20 cellular contexts compared by ENCODE assay signal in the genomic region with DNA sequence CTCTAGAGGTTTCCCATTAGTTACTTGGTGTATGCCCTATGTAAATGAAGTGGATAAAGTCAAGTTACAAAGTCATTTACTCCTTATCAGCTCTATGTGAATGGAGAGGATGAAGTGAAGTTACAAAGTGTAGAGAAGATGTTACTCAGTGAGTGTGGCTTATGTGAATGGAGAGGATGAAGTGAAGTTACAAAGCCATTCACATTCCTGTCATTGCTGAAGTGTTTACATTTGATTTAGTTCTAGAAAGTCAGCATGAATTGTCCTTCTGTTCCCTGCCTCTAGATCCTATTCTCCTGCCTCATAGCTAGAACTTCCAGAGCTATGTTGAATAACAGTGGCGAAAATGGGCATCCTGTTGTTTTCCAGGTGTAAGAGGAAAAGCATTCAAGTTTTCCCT.
DNase-seq lines count a peak whose midpoint lies in the region; ATAC-seq, FAIRE-seq and TF ChIP-seq lines count a peak whose summit lies in the region.
"Had no signal": no experiment of that assay in that cellular context is flagged by ENCODE, and none has a peak within 500 bp of the region (broad histone marks: within the 10 kb centered on the region; RNA-seq: fewer than 3 reads in every experiment).

No MANE protein-coding gene starts in this region.

- WGBS in HepG2 (ENCODE audit: low lambda C conversion rate) = 0% methylated on average over 1 of the region's 1 CpG
- 68% methylated on average over 1 of the region's 1 CpG for WGBS in right lobe of liver (ENCODE audit: insufficient coverage, low coverage, low lambda C conversion rate, missing lambda C conversion rate)

- no peak for TF ChIP-seq RAD21 in HepG2 (CRISPR knock-in tag; IDR thresholded peaks at IDR 0.05)

- intact Hi-C loops in HepG2 (cut with micrococcal nuclease; ENCODE audit: unreplicated experiment) = no loop called here
- intact Hi-C loops in right lobe of liver (cut with DNase I) = no loop called here

- CTCF ChIA-PET in HepG2 (lab: Yijun Ruan, JAX; ENCODE audit: low intra/inter-chr PET ratio, low total read pairs) = no interaction called here

- H3K9me3 ChIP-seq in HepG2 (ENCODE audit: low read length) (no peaks in the 10 kb centered on the region), right lobe of liver (no peaks in the 10 kb centered on the region)
- H3K9me3 ChIP-seq: BLaER1, Caco-2, HAP-1 had no signal

- BruUV-seq in HepG2 (replicated peaks; lab: Mats Ljungman, UMichigan) = no TSS peak

- H3K4me1 ChIP-seq in HepG2 (ENCODE audit: insufficient read depth, low read length) (no peaks in the 10 kb centered on the region), right lobe of liver (no peaks in the 10 kb centered on the region)
- H3K4me1 ChIP-seq: BLaER1, HAP-1 had no signal

- in situ Hi-C loops in HepG2 (cut with HindIII; ENCODE audit: extremely low pct_ligation_motif_present, low pct_unique_long_range_greater_than_20kb) = no loop called here

- TF ChIP-seq EP300 in HepG2 (IDR thresholded peaks at IDR 0.05; ENCODE audit: low read depth in 2 of 2, low read length in 2 of 2) = no peak
- no peak for TF ChIP-seq EP300 in HepG2 (CRISPR knock-in tag; IDR thresholded peaks at IDR 0.05; ENCODE audit: borderline replicate concordance)

- no peaks in the 10 kb centered on the region for H3K36me3 ChIP-seq in HepG2 (replicated peaks in 1 of 2; ENCODE audit: control insufficient read depth in 1 of 2, insufficient read depth in 2 of 2, low read length in 2 of 2)
- no peaks in the 10 kb centered on the region for H3K36me3 ChIP-seq in right lobe of liver
- H3K36me3 ChIP-seq: BLaER1, HAP-1 had no signal

- H4K20me1 ChIP-seq in HepG2 (ENCODE audit: insufficient read depth, low read length) = no peaks in the 10 kb centered on the region
- H4K20me1 ChIP-seq: BLaER1 had no signal

- DNase-seq in HepG2 (ENCODE audit: low spot score) (peak; percentile 3), right lobe of liver (no peak), HuH-7.5 (ENCODE audit: low spot score) (peak; percentile 2), iPS DF 19.7 (ENCODE audit: low read depth, low spot score) (peak; percentile 9), HPDE6-E6E7 (ENCODE audit: extremely low spot score) (no peak), NCI-H1092 (lab: John Stamatoyannopoulos, UW) (no peak)
- DNase-seq: Caco-2; CD4-positive, CD25-positive, alpha-beta regulatory T cell; CD8-positive, alpha-beta T cell; DMS153; DMS79 treated with DMSO at 0.1 percent for 48 hours; HFFc6 had no signal

- POLR2A ChIA-PET in HepG2 (lab: Yijun Ruan, JAX) = no interaction called here

- H3K79me2 ChIP-seq in HepG2 (ENCODE audit: insufficient read depth, low read length) = no peaks in the 10 kb centered on the region

- TF ChIP-seq CTCF in HepG2 (CRISPR knock-in tag; IDR thresholded peaks at IDR 0.05) (no peak), right lobe of liver (IDR thresholded peaks at IDR 0.05) (no peak)

- ATAC-seq in HepG2 (no peak), right lobe of liver (no peak), HG02970 (IDR thresholded peaks at IDR 0.05; ENCODE audit: low FRiP score, unreplicated experiment) (no peak)
- ATAC-seq: CD8-positive, alpha-beta T cell had no signal

- no peak overlapping the region for H3K4me2 ChIP-seq in HepG2 (ENCODE audit: low read depth, low read length)
- H3K4me2 ChIP-seq: BLaER1 had no signal

- H3K27ac ChIP-seq in HepG2 (ENCODE audit: extremely low read length, insufficient read depth, low read length) (no peak overlapping the region), right lobe of liver (no peak overlapping the region)
- H3K27ac ChIP-seq: 22Rv1, BLaER1, C4-2B had no signal

- no peak overlapping the region for H2AFZ ChIP-seq in HepG2 (ENCODE audit: low read length)

- FAIRE-seq in HepG2 (lab: Jason Lieb, UNC) = no peak
- FAIRE-seq: A204.1, G401.6, GM12892 had no signal

- no peak for TF ChIP-seq POLR2A in HepG2 (IDR thresholded peaks at IDR 0.05; ENCODE audit: insufficient read depth in 1 of 2, low read depth in 2 of 2, low read length in 2 of 2)
- no peak for TF ChIP-seq POLR2A in right lobe of liver (IDR thresholded peaks at IDR 0.05)

- no peak overlapping the region for H3K4me3 ChIP-seq in HepG2 (replicated peaks in 1 of 3; ENCODE audit: insufficient read depth in 1 of 3, low read depth in 2 of 3, low read length in 3 of 3)
- H3K4me3 ChIP-seq in right lobe of liver = no peak overlapping the region
- H3K4me3 ChIP-seq: BLaER1, HAP-1 had no signal

- no peak overlapping the region for H3K9ac ChIP-seq in HepG2 (ENCODE audit: insufficient read depth, low read depth, low read length)
- H3K9ac ChIP-seq: BLaER1 had no signal

- H3K27me3 ChIP-seq in HepG2 (ENCODE audit: control insufficient read depth in 1 of 2, insufficient read depth in 2 of 2, low read length in 2 of 2) = no peaks in the 10 kb centered on the region
- H3K27me3 ChIP-seq in right lobe of liver = no peaks in the 10 kb centered on the region
- H3K27me3 ChIP-seq: BLaER1 had no signal

TF ChIP-seq in HepG2, 621 proteins besides CTCF, POLR2A, EP300 and RAD21:
- TF ChIP-seq, protein P1, sequence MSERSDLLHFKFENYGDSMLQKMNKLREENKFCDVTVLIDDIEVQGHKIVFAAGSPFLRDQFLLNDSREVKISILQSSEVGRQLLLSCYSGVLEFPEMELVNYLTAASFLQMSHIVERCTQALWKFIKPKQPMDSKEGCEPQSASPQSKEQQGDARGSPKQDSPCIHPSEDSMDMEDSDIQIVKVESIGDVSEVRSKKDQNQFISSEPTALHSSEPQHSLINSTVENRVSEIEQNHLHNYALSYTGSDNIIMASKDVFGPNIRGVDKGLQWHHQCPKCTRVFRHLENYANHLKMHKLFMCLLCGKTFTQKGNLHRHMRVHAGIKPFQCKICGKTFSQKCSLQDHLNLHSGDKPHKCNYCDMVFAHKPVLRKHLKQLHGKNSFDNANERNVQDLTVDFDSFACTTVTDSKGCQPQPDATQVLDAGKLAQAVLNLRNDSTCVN (CRISPR knock-in tag; IDR thresholded peaks at IDR 0.05; ENCODE audit: borderline replicate concordance) = peak; percentile 89; the same call in 1 of the 2 replicates
- TF ChIP-seq TCF7 (IDR thresholded peaks at IDR 0.05; ENCODE audit: low read depth) = no peak

Comparison
In these comparisons a context has a peak if more than half of its experiments do, and no peak if none do; other contexts are left out.
1. DNase-seq: peak in HepG2 (single experiment), HuH-7.5 (single experiment) and iPS DF 19.7 (single experiment); none in right lobe of liver (0 of 3), HPDE6-E6E7 (single experiment) and NCI-H1092 (single experiment).